ENCODE assay signal across 29 cellular contexts in genomic region chr3:128561504-128561903, GRCh38.
"Had no signal": no experiment of that assay in that cellular context is flagged by ENCODE, and none has a peak within 500 bp of the region (broad histone marks: within the 10 kb centered on the region; RNA-seq: fewer than 3 reads in every experiment).

No MANE protein-coding gene starts in this region.

- FAIRE-seq: pancreas, urothelium cell line had no signal

- H3K9me3 ChIP-seq: neutrophil, pancreas, psoas muscle, suprapubic skin, testis, tibial artery, transverse colon, upper lobe of left lung, vagina had no signal

- H3K4me1 ChIP-seq: pancreas, psoas muscle, suprapubic skin, testis, tibial artery, transverse colon, vagina had no signal

- ATAC-seq: naive thymus-derived CD8-positive, alpha-beta T cell; natural killer cell treated with Interleukin-12 subunit alpha and Interleukin-12 subunit beta and Interleukin-15 and Interleukin-18, amount 100 ng/mL, for 72 hours; pancreas; psoas muscle; right cardiac atrium; sciatic nerve; stimulated activated memory B cell treated with anti-CD40 and anti-IgM and Interleukin-4, amounts not matched to agents 10 μg/mL and 1 μg/mL and 100 μg/mL, for 72 hours; stimulated activated naive CD8-positive, alpha-beta T cell treated with anti-CD3 and anti-CD28 coated beads, Interleukin-15, amount 100 ng/mL, for 72 hours; stimulated activated naive CD8-positive, alpha-beta T cell treated with anti-CD3 and anti-CD28 coated beads, Interleukin-15, Interleukin-2, amounts not matched to agents 100 U/mL and 50 U/mL, for 24 hours had no signal

- H3K4me3 ChIP-seq: pancreas, psoas muscle, skin epidermis, smooth muscle cell, spleen, suprapubic skin, testis, tibial artery, transverse colon, upper lobe of left lung, vagina had no signal

- H3K27me3 ChIP-seq: pancreas, testis, upper lobe of left lung, vagina had no signal

- H3K36me3 ChIP-seq: neutrophil, pancreas, spleen, suprapubic skin, tibial artery, transverse colon, upper lobe of left lung, vagina had no signal

- H3K4me2 ChIP-seq: smooth muscle cell had no signal

- H3K27ac ChIP-seq: neutrophil, pancreas, psoas muscle, skin epidermis, spleen, suprapubic skin, testis, tibial artery, transverse colon, upper lobe of left lung, vagina had no signal

- DNase-seq: naive thymus-derived CD8-positive, alpha-beta T cell; nephron progenitor cell; nucleus accumbens; pancreas; psoas muscle; right cardiac atrium; spleen; stimulated activated CD4-positive, alpha-beta T cell treated with anti-CD3 and anti-CD28 coated beads, Interleukin-12 subunit alpha, Interleukin-12 subunit beta, amount 100 ng/mL, for 4 hours; stimulated activated CD4-positive, alpha-beta T cell treated with anti-CD3 and anti-CD28 coated beads, Interleukin-1b, Interleukin-23, amount 100 ng/mL, for 48 hours; stimulated activated CD4-positive, alpha-beta T cell treated with anti-CD3 and anti-CD28 coated beads, Interleukin-4, amount 100 ng/mL, for 1 hour; stimulated activated CD4-positive, alpha-beta T cell treated with anti-CD3 and anti-CD28 coated beads, Interleukin-4, amount 100 ng/mL, for 4 hours; stimulated activated CD8-positive, alpha-beta memory T cell treated with anti-CD3 and anti-CD28 coated beads, Interleukin-4, amount 100 ng/mL, for 48 hours; stimulated activated naive CD4-positive, alpha-beta T cell; stimulated activated naive CD8-positive, alpha-beta T cell treated with anti-CD3 and anti-CD28 coated beads, Interleukin-15, amount 100 ng/mL, for 72 hours; stimulated activated naive CD8-positive, alpha-beta T cell treated with anti-CD3 and anti-CD28 coated beads, Interleukin-15, Interleukin-2, amounts not matched to agents 100 U/mL and 50 U/mL, for 24 hours; substantia nigra; testis; transverse colon had no signal
